In genomic region chr1:26705788-26706237, GRCh38 we compare ENCODE assay signal across 8 cellular contexts. TPM values are rescaled to one million over a fixed set of nuclear protein-coding genes. Genes with fewer than 3 reads are reported as not detected.
A peak's percentile ranks its signal among the peaks of the same experiment; 100 is the strongest.
DNase-seq lines count a peak whose midpoint lies in the region; ATAC-seq, FAIRE-seq and TF ChIP-seq lines count a peak whose summit lies in the region.

No MANE protein-coding gene starts in this region.

- FAIRE-seq in GM12878 (lab: Jason Lieb, UNC), result no peak

- H3K27ac Mint-ChIP-seq in memory B cell, result peak overlapping the region; percentile 77
- no peak overlapping the region for H3K27ac Mint-ChIP-seq in activated CD8-positive, alpha-beta memory T cell treated with anti-CD3 and anti-CD28 coated beads, Interleukin-2, amount 10 ng/mL, durations not matched to agents 7 days and 5 days

- peaks cover 8% of the 10 kb centered on the region for H4K20me1 ChIP-seq in GM12878 (ENCODE audit: control insufficient read depth, insufficient read depth)

- POLR2A ChIA-PET in AG04450 (lab: Yijun Ruan, JAX), result interaction anchor here (1.0 to 1.7 kb wide), 2 partner anchors 13 to 17 kb away, joined by 4 to 8 read pairs; no protein-coding TSS in a partner anchor
- POLR2A ChIA-PET in GM12878 (lab: Charles Lee), result interaction anchor here (1.0 to 6.3 kb wide), 3 partner anchors 18 to 74 kb away, joined by 3 to 34 read pairs (median 4); no protein-coding TSS in a partner anchor

- RAD21 ChIA-PET in GM12878 (lab: Charles Lee; ENCODE audit: unreplicated experiment), result no interaction called here

- H3K36me3 Mint-ChIP-seq in memory B cell, result peaks cover 8% of the 10 kb centered on the region
- H3K36me3 Mint-ChIP-seq in activated CD8-positive, alpha-beta memory T cell treated with anti-CD3 and anti-CD28 coated beads, Interleukin-2, amount 10 ng/mL, durations not matched to agents 7 days and 5 days, result peaks cover 41% of the 10 kb centered on the region

- H3K4me3 ChIP-seq in AG04450 (ENCODE audit: low read depth, low read length) (no peak overlapping the region; the same call in 1 of the 2 replicates), HFF-Myc (replicated peaks; ENCODE audit: low read depth, low read length) (no peak overlapping the region), GM12878 (peak overlapping the region; percentile 32; the same call in 1 of the 2 replicates)

- SMC1A ChIA-PET in GM12878 (lab: Charles Lee; ENCODE audit: uncharacterized antibody, unreplicated experiment), result interaction anchor here (0.8 to 11.6 kb wide), 7 partner anchors 10 to 104 kb away, joined by 3 to 128 read pairs (median 5); no protein-coding TSS in a partner anchor

- CTCF ChIA-PET in AG04450 (lab: Charles Lee) (interaction anchor here (1.5 to 2.0 kb wide), 2 partner anchors 23 to 83 kb away, joined by 3 to 7 read pairs; no protein-coding TSS in a partner anchor), GM12878 (lab: Yijun Ruan, JAX) (interaction anchor here (0.7 to 1.9 kb wide), 2 partner anchors 29 to 183 kb away, joined by 3 to 5 read pairs; no protein-coding TSS in a partner anchor)
- CTCF ChIA-PET in activated CD8-positive, alpha-beta memory T cell treated with anti-CD3 and anti-CD28 coated beads, Interleukin-2, amount 10 ng/mL, durations not matched to agents 7 days and 5 days (lab: Charles Lee), result no interaction called here

- intact Hi-C loops in GM12878 (cut with micrococcal nuclease; ENCODE audit: unreplicated experiment), result no loop called here

- H3K79me2 ChIP-seq in GM12878 (ENCODE audit: control insufficient read depth, insufficient read depth, low read length), result peaks cover 90% of the 10 kb centered on the region

- peaks cover 41% of the 10 kb centered on the region for H3K4me1 Mint-ChIP-seq in memory B cell
- H3K4me1 Mint-ChIP-seq in activated CD8-positive, alpha-beta memory T cell treated with anti-CD3 and anti-CD28 coated beads, Interleukin-2, amount 10 ng/mL, durations not matched to agents 7 days and 5 days, result peaks cover 28% of the 10 kb centered on the region

- DNase-seq in AG04450 (ENCODE audit: low read depth, low spot score) (no peak), HFF-Myc (ENCODE audit: extremely low read depth, low read depth) (peak; percentile 81), GM12878 (ENCODE audit: low read depth, low spot score) (no peak), memory B cell (ENCODE audit: low spot score in 2 of 2) (no peak)
- no peak for DNase-seq in activated CD8-positive, alpha-beta memory T cell treated with anti-CD3 and anti-CD28 coated beads, Interleukin-2, amount 50 U/mL, for 4 hours
- no peak for DNase-seq in stimulated activated CD4-positive, alpha-beta T cell treated with anti-CD3 and anti-CD28 coated beads, Interleukin-4, amount 100 ng/mL, for 1 hour
- DNase-seq in activated effector memory CD4-positive, alpha-beta T cell treated with Interleukin-2 at 50 U/mL for 16 hours, result no peak
- no peak for DNase-seq in activated CD8-positive, alpha-beta memory T cell treated with anti-CD3 and anti-CD28 coated beads, Interleukin-2, amount 10 ng/mL, durations not matched to agents 7 days and 5 days

- H3K9me3 ChIP-seq in AG04450 (ENCODE audit: control insufficient read depth, insufficient read depth, low read length) (no peaks in the 10 kb centered on the region), GM12878 (replicated peaks; ENCODE audit: control insufficient read depth, insufficient read depth, low read length) (no peaks in the 10 kb centered on the region)

- H3K9ac ChIP-seq in GM12878 (ENCODE audit: control insufficient read depth, insufficient read depth, low read length), result no peak overlapping the region

- peak overlapping the region; percentile 56 for H3K4me3 Mint-ChIP-seq in memory B cell
- H3K4me3 Mint-ChIP-seq in activated CD8-positive, alpha-beta memory T cell treated with anti-CD3 and anti-CD28 coated beads, Interleukin-2, amount 10 ng/mL, durations not matched to agents 7 days and 5 days, result no peak overlapping the region

- no peak for TF ChIP-seq RAD21 in GM12878 (IDR thresholded peaks at IDR 0.05; ENCODE audit: insufficient read depth, low read depth, low read length)

- H3K27me3 ChIP-seq in AG04450 (ENCODE audit: control insufficient read depth, insufficient read depth, low read length) (no peaks in the 10 kb centered on the region), GM12878 (replicated peaks in 1 of 2; ENCODE audit: control insufficient read depth in 2 of 2, insufficient read depth in 2 of 2, low read length in 1 of 2) (no peaks in the 10 kb centered on the region)

- peaks cover 4 to 16% of the 10 kb centered on the region in 2 experiments for H3K36me3 ChIP-seq in GM12878 (ENCODE audit: control insufficient read depth in 2 of 2, insufficient read depth in 2 of 2, low read length in 1 of 2)

- no peaks in the 10 kb centered on the region for H3K9me3 Mint-ChIP-seq in memory B cell
- H3K9me3 Mint-ChIP-seq in activated CD8-positive, alpha-beta memory T cell treated with anti-CD3 and anti-CD28 coated beads, Interleukin-2, amount 10 ng/mL, durations not matched to agents 7 days and 5 days (ENCODE audit: low read depth), result no peaks in the 10 kb centered on the region

- TSS peak; percentile 1 for BruUV-seq in GM12878 (replicated peaks; lab: Mats Ljungman, UMichigan)

- TF ChIP-seq EP300 in GM12878 (IDR thresholded peaks at IDR 0.05; ENCODE audit: borderline replicate concordance in 1 of 2, control insufficient read depth in 1 of 2, low read depth in 2 of 2, low read length in 2 of 2), result no peak

- peak overlapping the region; percentile 79 for H3K4me2 ChIP-seq in GM12878 (ENCODE audit: control insufficient read depth, insufficient read depth)

- peaks cover 13% of the 10 kb centered on the region for H3K4me1 ChIP-seq in GM12878 (ENCODE audit: control insufficient read depth, insufficient read depth, low read length)

- no peak for TF ChIP-seq POLR2A in GM12878 (IDR thresholded peaks at IDR 0.05; ENCODE audit: low read depth, low read length)

- in situ Hi-C loops in GM12878 (cut with MboI), result no loop called here

- ATAC-seq in GM12878, result no peak
- no peak for ATAC-seq in memory B cell (ENCODE audit: low read depth)
- no peak for ATAC-seq in activated CD8-positive, alpha-beta memory T cell treated with anti-CD3 and anti-CD28 coated beads, Interleukin-2, amount 10 ng/mL, durations not matched to agents 7 days and 5 days

- H3K27ac ChIP-seq in AG04450 (ENCODE audit: low read depth, low read length) (peak overlapping the region; percentile 83), GM12878 (ENCODE audit: control insufficient read depth, insufficient read depth) (peak overlapping the region; percentile 23; the same call in 1 of the 2 replicates)

- H2AFZ ChIP-seq in GM12878 (ENCODE audit: control insufficient read depth, low read depth, low read length), result no peak overlapping the region

- TF ChIP-seq CTCF in AG04450 (IDR thresholded peaks at IDR 0.05; ENCODE audit: low read depth, low read length), result no peak
- no peak for TF ChIP-seq CTCF in HFF-Myc (IDR thresholded peaks at IDR 0.05; ENCODE audit: low read depth, low read length, missing control alignments)
- no peak for TF ChIP-seq CTCF in GM12878 (IDR thresholded peaks at IDR 0.05 in 2 of 3, conservative IDR thresholded peaks at IDR 0.05 in 1 of 3; ENCODE audit: control insufficient read depth in 2 of 3, extremely low read depth in 1 of 3, insufficient read depth in 1 of 3, low read depth in 3 of 3, low read length in 3 of 3)

- 56% methylated on average over 1 of the region's 1 CpG for WGBS in GM12878 (ENCODE audit: insufficient coverage, insufficient replicate concordance, low lambda C conversion rate, missing lambda C conversion rate)

- no peaks in the 10 kb centered on the region for H3K27me3 Mint-ChIP-seq in memory B cell
- H3K27me3 Mint-ChIP-seq in activated CD8-positive, alpha-beta memory T cell treated with anti-CD3 and anti-CD28 coated beads, Interleukin-2, amount 10 ng/mL, durations not matched to agents 7 days and 5 days, result no peaks in the 10 kb centered on the region

TF ChIP-seq in GM12878, 131 proteins besides CTCF, POLR2A, EP300 and RAD21 (continues in another document):
- no peak for TF ChIP-seq ZBED1 (IDR thresholded peaks at IDR 0.05; ENCODE audit: borderline replicate concordance)
- no peak for TF ChIP-seq SREBF2 (IDR thresholded peaks at IDR 0.05; ENCODE audit: low read length)
- no peak for TF ChIP-seq ZNF217 (IDR thresholded peaks at IDR 0.05)
- TF ChIP-seq IRF4 (IDR thresholded peaks at IDR 0.05; ENCODE audit: low read depth, low read length), result no peak
- TF ChIP-seq HSF1 (IDR thresholded peaks at IDR 0.05; ENCODE audit: low read depth, low read length), result no peak

RNA-seq across cellular contexts. Expression of gene ARID1A, which starts 10.0 kb away (rescaled TPM):
- polyA plus RNA-seq in AG04450 (2011; rRNA removed) (16.4 and 23.8 TPM in 2 replicates), GM12878 (2011; rRNA removed) (9.4 and 13.1 TPM in 2 replicates), GM12878 (2014; fragmentation: Illumina TruSeq; extraction: Trizol) (59.0 and 75.1 TPM in 2 replicates), GM12878 (2014; fragmentation: Nextera tagmentation; extraction: Ambion mirVana) (10 to 100 TPM in 1 of 2 experiments, 1 to 10 TPM in 1; 10.0 to 24.5 TPM), GM12878 (2014; rRNA removed) (41.6 and 57.8 TPM in 2 replicates), GM12878 (2016; fragmentation: Nextera tagmentation; extraction: Ambion mirVana) (10 to 100 TPM; 22.2 to 22.8 TPM)
- polyA minus RNA-seq in AG04450 (2011; rRNA and poly(A)+ RNA removed), result 42.4 and 50.5 TPM in 2 replicates
- total RNA-seq in GM12878 (2013; cell fraction: nucleolus; rRNA removed), result 132 and 155 TPM in 2 replicates
- total RNA-seq in GM12878 (2014; rRNA removed) (20.5 and 24.3 TPM in 2 replicates), GM12878 (2014; rRNA removed; fragmentation: Illumina TruSeq; extraction: Trizol) (22.7 and 23.6 TPM in 2 replicates), GM12878 (2021) (93.4 and 98.0 TPM in 2 replicates)
- polyA plus RNA-seq in GM12878 (2011; ENCODE audit: low read depth), result 28.6 TPM
- polyA plus RNA-seq in GM12878 (2011; cell fraction: cytosol; rRNA removed), result 18.8 and 23.5 TPM in 2 replicates
- polyA plus RNA-seq in GM12878 (2011; cell fraction: nucleus; rRNA removed), result 49.4 and 77.8 TPM in 2 replicates
- 44.5 and 51.6 TPM in 2 replicates for polyA plus RNA-seq in GM12878 (2012)
- 31.7 and 33.9 TPM in 2 replicates for polyA minus RNA-seq in GM12878 (2011; rRNA and poly(A)+ RNA removed)
- 29.7 and 37.3 TPM in 2 replicates for polyA minus RNA-seq in GM12878 (2011; cell fraction: cytosol; rRNA and poly(A)+ RNA removed)
- 18.1 and 41.5 TPM in 2 replicates for polyA minus RNA-seq in GM12878 (2011; cell fraction: nucleus; rRNA and poly(A)+ RNA removed)
- total RNA-seq in activated CD8-positive, alpha-beta memory T cell treated with anti-CD3 and anti-CD28 coated beads, Interleukin-2, amount 10 ng/mL, durations not matched to agents 7 days and 5 days, result 100 to 1,000 TPM in 1 of 2 experiments, 10 to 100 TPM in 1; 92.4 to 112 TPM
